Comparison of ENCODE assay signal across 17 cellular contexts in the genomic region with DNA sequence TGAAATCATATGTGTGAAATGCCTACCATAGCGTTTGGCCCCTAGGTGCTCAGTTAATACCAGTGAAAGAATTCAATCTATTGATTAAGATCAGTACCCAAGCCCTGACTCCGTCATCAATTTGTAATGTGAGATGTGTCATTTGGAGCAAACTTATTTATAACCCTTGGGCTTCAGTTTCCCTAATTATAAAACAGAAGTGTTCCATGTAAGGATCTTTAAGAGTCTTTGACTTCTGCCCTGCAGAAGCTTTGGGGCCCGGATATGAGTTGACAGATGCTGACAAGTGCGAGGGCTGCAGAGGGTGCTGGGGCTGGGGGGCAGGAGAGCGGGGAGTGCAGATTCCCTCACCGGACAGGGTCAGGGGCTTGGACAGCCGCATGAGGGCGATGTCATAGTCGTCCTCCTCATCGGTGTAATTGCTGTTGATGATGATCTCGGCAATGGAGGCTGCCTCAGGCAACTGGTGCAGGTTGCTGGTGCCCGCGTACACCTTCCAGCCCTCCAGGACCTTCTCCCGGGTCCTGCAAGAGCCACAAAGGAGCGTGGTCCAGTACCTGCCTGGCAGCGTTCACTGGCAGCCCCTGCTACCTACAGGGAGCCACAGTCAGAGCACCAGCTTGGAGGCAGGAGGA. TPM values are rescaled to one million over a fixed set of nuclear protein-coding genes. Genes with fewer than 3 reads are reported as not detected.
A peak's percentile ranks its signal among the peaks of the same experiment; 100 is the strongest.
DNase-seq lines count a peak whose midpoint lies in the region; ATAC-seq and TF ChIP-seq lines count a peak whose summit lies in the region.
"Had no signal": no experiment of that assay in that cellular context is flagged by ENCODE, and none has a peak within 500 bp of the region (broad histone marks: within the 10 kb centered on the region; RNA-seq: fewer than 3 reads in every experiment).

No MANE protein-coding gene starts in this region.

- no peaks in the 10 kb centered on the region for H4K20me1 ChIP-seq in OCI-LY3 (ENCODE audit: insufficient read depth, low read length)

- H3K27ac ChIP-seq in A673 (ENCODE audit: low read depth, low read length, poor library complexity, severe bottlenecking) = peak overlapping the region; percentile 87
- 0 out of 2 replicates have a peak overlapping the region, but pooled peaks have one; percentile 8 for H3K27ac ChIP-seq in C4-2B
- H3K27ac ChIP-seq in OCI-LY3 (ENCODE audit: low read length) = peak overlapping the region; percentile 74; the same call in 1 of the 2 replicates
- H3K27ac ChIP-seq in foreskin keratinocyte = peak overlapping the region; percentile 98

- H3K4me1 ChIP-seq in A673 (ENCODE audit: insufficient read depth, low read length, poor library complexity, severe bottlenecking) (peaks cover 18% of the 10 kb centered on the region), OCI-LY3 (ENCODE audit: low read length) (peaks cover 34% of the 10 kb centered on the region), foreskin keratinocyte (peaks cover 5% of the 10 kb centered on the region)

- POLR2A ChIA-PET in A673 (lab: Charles Lee; ENCODE audit: low non-redundant PET) = no interaction called here

- H3K9ac ChIP-seq in OCI-LY3 (ENCODE audit: low read length) = peak overlapping the region; percentile 96

- H3K27me3 ChIP-seq in A673 (replicated peaks; ENCODE audit: insufficient read depth, low read depth, low read length, poor library complexity) (no peaks in the 10 kb centered on the region), OCI-LY3 (ENCODE audit: low read depth, low read length) (no peaks in the 10 kb centered on the region), foreskin keratinocyte (no peaks in the 10 kb centered on the region)

- no peak for ATAC-seq in foreskin keratinocyte

- no peak overlapping the region for H2AFZ ChIP-seq in OCI-LY3 (ENCODE audit: low read depth, low read length)

- H3K36me3 ChIP-seq in A673 (ENCODE audit: insufficient read depth, low read length, poor library complexity, severe bottlenecking) = no peaks in the 10 kb centered on the region
- peaks cover 7% of the 10 kb centered on the region for H3K36me3 ChIP-seq in OCI-LY3 (replicated peaks; ENCODE audit: low read depth, low read length)
- H3K36me3 ChIP-seq: esophagus muscularis mucosa had no signal

- CTCF ChIA-PET in A673 (lab: Charles Lee) = no interaction called here

- peak overlapping the region; percentile 44 for H3K4me3 ChIP-seq in A673 (ENCODE audit: low read depth, low read length, poor library complexity, severe bottlenecking)
- H3K4me3 ChIP-seq in OCI-LY3 (ENCODE audit: low read length) = peak overlapping the region; percentile 91
- H3K4me3 ChIP-seq: esophagus muscularis mucosa, GM12878 had no signal

- DNase-seq in A673 (ENCODE audit: low spot score) = no peak
- no peak for DNase-seq in foreskin keratinocyte
- no peak for DNase-seq in occipital lobe (lab: John Stamatoyannopoulos, UW)
- DNase-seq in NCI-H1105 (lab: John Stamatoyannopoulos, UW) = no peak
- DNase-seq in AG08395 (ENCODE audit: low spot score) = no peak
- DNase-seq in DMS53 (lab: John Stamatoyannopoulos, UW) = no peak
- DNase-seq: activated CD4-positive, CD25-positive, alpha-beta regulatory T cell treated with anti-CD3 and anti-CD28 coated beads, Interleukin-2, amount 50 U/mL, for 72 hours; amygdala; CD4-positive, CD25-positive, alpha-beta regulatory T cell; cortex of kidney; EL; substantia nigra had no signal

- TF ChIP-seq CTCF in A673 (conservative IDR thresholded peaks at IDR 0.05; ENCODE audit: low read depth, low read length) (no peak), C4-2B (conservative IDR thresholded peaks at IDR 0.05) (no peak), OCI-LY3 (IDR thresholded peaks at IDR 0.05; ENCODE audit: low read depth, low read length) (no peak), foreskin keratinocyte (conservative IDR thresholded peaks at IDR 0.05) (no peak)

- H3K79me2 ChIP-seq in OCI-LY3 (ENCODE audit: low read length) = peaks cover 17% of the 10 kb centered on the region

- BruUV-seq in A673 (replicated peaks; lab: Mats Ljungman, UMichigan) = no TSS peak

- H3K4me2 ChIP-seq in OCI-LY3 (ENCODE audit: low read length) = peak overlapping the region; percentile 95

- intact Hi-C loops in A673 (cut with micrococcal nuclease; ENCODE audit: unreplicated experiment) = no loop called here

- no peaks in the 10 kb centered on the region for H3K9me3 ChIP-seq in A673 (ENCODE audit: low read depth, low read length, poor library complexity, severe bottlenecking)
- no peaks in the 10 kb centered on the region for H3K9me3 ChIP-seq in OCI-LY3 (ENCODE audit: insufficient read depth, low read length)
- H3K9me3 ChIP-seq: esophagus muscularis mucosa had no signal

RNA-seq across cellular contexts. Expression of gene TMPRSS13, which starts 20.8 kb away (rescaled TPM):
- total RNA-seq in A673 (2021) = not detected in 2 replicates
- total RNA-seq in foreskin keratinocyte = 0.07 and 0.17 TPM in 2 replicates
- 0.06 and 0.09 TPM in 2 replicates for polyA plus RNA-seq in foreskin keratinocyte
- total RNA-seq in occipital lobe = 0.47 TPM
- total RNA-seq: esophagus muscularis mucosa had no signal

RNA-seq across cellular contexts. Expression of gene FXYD6, which starts 31.9 kb away (rescaled TPM):
- 12.2 and 12.9 TPM in 2 replicates for total RNA-seq in A673 (2021)
- total RNA-seq in foreskin keratinocyte = not detected in 2 replicates
- polyA plus RNA-seq in foreskin keratinocyte = 0.09 and 0.16 TPM in 2 replicates
- total RNA-seq in occipital lobe = 107 TPM
- total RNA-seq: CD4-positive, CD25-positive, alpha-beta regulatory T cell had no signal
- polyA plus RNA-seq: CD4-positive, CD25-positive, alpha-beta regulatory T cell; IgD-negative memory B cell had no signal

Comparison
In these comparisons a context has a peak if more than half of its experiments do, and no peak if none do; other contexts are left out.
1. H3K27ac ChIP-seq: peak in every context shown above with its lines; median percentile 98 in foreskin keratinocyte; 87 in A673; 74 in OCI-LY3; 8 in C4-2B.
2. RNA of gene FXYD6, which starts 31.9 kb away (total RNA-seq): 107 TPM in occipital lobe (single experiment) and 12.2 to 12.9 TPM in A673; not detected in foreskin keratinocyte; every median in the first group is over 10 times any median in the second.